20 cellular contexts compared by ENCODE assay signal in genomic region chr22:27439131-27439530, GRCh38.
"Had no signal": no experiment of that assay in that cellular context is flagged by ENCODE, and none has a peak within 500 bp of the region (broad histone marks: within the 10 kb centered on the region; RNA-seq: fewer than 3 reads in every experiment).

No MANE protein-coding gene starts in this region.

- H3K36me3 ChIP-seq: brain microvascular endothelial cell, thyroid gland had no signal

- H3K27me3 ChIP-seq: brain microvascular endothelial cell, thyroid gland had no signal

- H3K36me3 Mint-ChIP-seq: activated CD8-positive, alpha-beta memory T cell treated with anti-CD3 and anti-CD28 coated beads, Interleukin-2, amount 10 ng/mL, durations not matched to agents 7 days and 5 days; immature natural killer cell; naive thymus-derived CD8-positive, alpha-beta T cell; T-cell had no signal

- H3K9ac ChIP-seq: parathyroid adenoma had no signal

- H3K4me1 Mint-ChIP-seq: activated CD4-positive, alpha-beta T cell treated with anti-CD3 and anti-CD28 coated beads, Interleukin-2, amount 10 ng/mL, durations not matched to agents 7 days and 5 days; activated CD8-positive, alpha-beta memory T cell treated with anti-CD3 and anti-CD28 coated beads, Interleukin-2, amount 10 ng/mL, durations not matched to agents 7 days and 5 days; activated naive CD8-positive, alpha-beta T cell treated with anti-CD3 and anti-CD28 coated beads, Interleukin-2, amount 50 U/mL, for 24 hours; immature natural killer cell; T-cell had no signal

- H3K79me2 ChIP-seq: parathyroid adenoma had no signal

- H3K4me1 ChIP-seq: parathyroid adenoma had no signal

- H2AFZ ChIP-seq: parathyroid adenoma had no signal

- ATAC-seq: activated CD8-positive, alpha-beta memory T cell treated with anti-CD3 and anti-CD28 coated beads, Interleukin-2, amount 10 ng/mL, durations not matched to agents 7 days and 5 days; activated CD8-positive, alpha-beta T cell treated with anti-CD3 and anti-CD28 coated beads for 36 hours; activated naive CD8-positive, alpha-beta T cell treated with anti-CD3 and anti-CD28 coated beads, Interleukin-2, amount 50 U/mL, for 24 hours; effector memory CD8-positive, alpha-beta T cell; naive thymus-derived CD8-positive, alpha-beta T cell; stimulated activated naive CD8-positive, alpha-beta T cell treated with anti-CD3 and anti-CD28 coated beads, Interleukin-15, Interleukin-2, amounts not matched to agents 100 U/mL and 50 U/mL, for 24 hours; T-cell had no signal

- DNase-seq: activated CD4-positive, alpha-beta T cell treated with anti-CD3 and anti-CD28 coated beads, Interleukin-2, amount 10 ng/mL, durations not matched to agents 7 days and 5 days; activated CD4-positive, CD25-positive, alpha-beta regulatory T cell treated with anti-CD3 and anti-CD28 coated beads, Interleukin-2, amount 50 U/mL, for 72 hours; activated CD8-positive, alpha-beta memory T cell treated with anti-CD3 and anti-CD28 coated beads, Interleukin-2, amount 10 ng/mL, durations not matched to agents 7 days and 5 days; activated CD8-positive, alpha-beta T cell treated with anti-CD3 and anti-CD28 coated beads for 36 hours; activated gamma-delta T cell; activated naive CD4-positive, alpha-beta T cell treated with anti-CD3 and anti-CD28 coated beads, Interleukin-2, amount 50 U/mL, for 16 hours; activated naive CD8-positive, alpha-beta T cell treated with anti-CD3 and anti-CD28 coated beads, Interleukin-2, amount 50 U/mL, for 24 hours; activated T-cell treated with anti-CD3 and anti-CD28 coated beads for 4 hours; brain microvascular endothelial cell; effector memory CD8-positive, alpha-beta T cell; immature natural killer cell; naive thymus-derived CD8-positive, alpha-beta T cell; stimulated activated CD4-positive, alpha-beta T cell treated with anti-CD3 and anti-CD28 coated beads, Interleukin-12 subunit alpha, Interleukin-12 subunit beta, amount 100 ng/mL, for 4 hours; stimulated activated CD4-positive, alpha-beta T cell treated with anti-CD3 and anti-CD28 coated beads, Interleukin-4, amount 100 ng/mL, for 4 hours; stimulated activated naive CD8-positive, alpha-beta T cell treated with anti-CD3 and anti-CD28 coated beads, Interleukin-15, Interleukin-2, amounts not matched to agents 100 U/mL and 50 U/mL, for 24 hours; T-cell had no signal

- H3K9me3 Mint-ChIP-seq: activated CD4-positive, alpha-beta T cell treated with anti-CD3 and anti-CD28 coated beads, Interleukin-2, amount 10 ng/mL, durations not matched to agents 7 days and 5 days; activated CD8-positive, alpha-beta T cell treated with anti-CD3 and anti-CD28 coated beads for 36 hours; activated naive CD8-positive, alpha-beta T cell treated with anti-CD3 and anti-CD28 coated beads, Interleukin-2, amount 50 U/mL, for 24 hours; effector memory CD8-positive, alpha-beta T cell; naive thymus-derived CD8-positive, alpha-beta T cell; T-cell; T-helper 2 cell treated with Interferon-gamma antibody and Interleukin-4, amounts not matched to agents 5 μg/mL and 100 μg/mL, for 36 hours had no signal

- H3K4me3 ChIP-seq: lung, thyroid gland had no signal

- H3K4me3 Mint-ChIP-seq: activated CD4-positive, alpha-beta T cell treated with anti-CD3 and anti-CD28 coated beads, Interleukin-2, amount 10 ng/mL, durations not matched to agents 7 days and 5 days; activated CD8-positive, alpha-beta memory T cell treated with anti-CD3 and anti-CD28 coated beads, Interleukin-2, amount 10 ng/mL, durations not matched to agents 7 days and 5 days; activated CD8-positive, alpha-beta T cell treated with anti-CD3 and anti-CD28 coated beads for 36 hours; activated naive CD8-positive, alpha-beta T cell treated with anti-CD3 and anti-CD28 coated beads, Interleukin-2, amount 50 U/mL, for 24 hours; effector memory CD8-positive, alpha-beta T cell; immature natural killer cell; naive thymus-derived CD8-positive, alpha-beta T cell; T-cell; T-helper 2 cell treated with Interferon-gamma antibody and Interleukin-4, amounts not matched to agents 5 μg/mL and 100 μg/mL, for 36 hours had no signal

- H3K27me3 Mint-ChIP-seq: activated CD8-positive, alpha-beta memory T cell treated with anti-CD3 and anti-CD28 coated beads, Interleukin-2, amount 10 ng/mL, durations not matched to agents 7 days and 5 days had no signal

- H3K27ac Mint-ChIP-seq: activated CD4-positive, alpha-beta T cell treated with anti-CD3 and anti-CD28 coated beads, Interleukin-2, amount 10 ng/mL, durations not matched to agents 7 days and 5 days; activated CD8-positive, alpha-beta memory T cell treated with anti-CD3 and anti-CD28 coated beads, Interleukin-2, amount 10 ng/mL, durations not matched to agents 7 days and 5 days; activated CD8-positive, alpha-beta T cell treated with anti-CD3 and anti-CD28 coated beads for 36 hours; activated naive CD8-positive, alpha-beta T cell treated with anti-CD3 and anti-CD28 coated beads, Interleukin-2, amount 50 U/mL, for 24 hours; effector memory CD8-positive, alpha-beta T cell; immature natural killer cell; T-cell; T-helper 2 cell treated with Interferon-gamma antibody and Interleukin-4, amounts not matched to agents 5 μg/mL and 100 μg/mL, for 36 hours had no signal

- H3K27ac ChIP-seq: brain microvascular endothelial cell, parathyroid adenoma, thyroid gland had no signal

- H3K9me3 ChIP-seq: thyroid gland had no signal
